8 cellular contexts compared by ENCODE assay signal in the genomic region with DNA sequence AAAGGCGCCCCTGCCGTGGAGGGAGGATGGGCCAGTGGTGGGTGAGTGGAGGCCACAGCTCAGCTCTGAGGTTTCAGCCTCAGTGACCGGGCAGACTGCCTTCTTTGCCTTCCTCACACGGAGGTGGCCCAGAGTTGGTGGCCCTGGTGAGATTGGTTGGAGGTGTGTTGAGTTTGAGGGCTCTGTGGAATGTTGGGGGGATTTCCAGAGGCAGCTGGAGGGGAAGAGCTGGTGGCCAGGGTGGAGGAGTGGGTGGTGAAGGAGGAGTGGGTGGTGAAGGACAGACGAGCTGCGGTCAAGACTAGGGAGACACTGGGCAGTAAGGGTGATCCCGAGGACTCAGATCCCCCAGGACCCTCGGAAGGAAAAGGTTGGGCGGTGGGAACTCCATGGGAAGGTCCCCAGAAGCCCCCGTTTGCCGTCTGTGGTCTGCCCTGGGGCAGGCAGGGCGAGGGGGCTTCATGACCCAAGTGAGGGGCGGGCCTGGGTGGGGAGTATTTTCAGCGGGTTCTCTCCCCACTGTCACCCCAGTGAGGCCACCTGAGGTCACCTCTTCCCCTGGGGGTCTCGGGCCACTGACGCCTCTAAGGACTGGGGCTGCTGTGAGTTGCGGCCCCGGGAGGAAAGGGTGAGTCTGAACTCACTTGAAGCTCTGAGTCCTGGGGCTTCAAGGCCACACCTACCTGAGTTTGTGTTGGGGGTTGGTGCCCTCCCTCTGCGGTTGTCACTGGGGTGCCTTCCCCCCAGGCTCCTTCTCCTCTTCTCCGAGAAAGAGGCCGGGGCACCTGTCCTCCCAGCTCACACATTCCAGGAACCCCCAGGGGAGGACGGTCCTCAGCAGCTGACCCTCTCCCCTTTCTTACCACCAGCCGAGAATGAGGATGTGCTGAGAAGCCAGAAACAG. TPM values are rescaled to one million over a fixed set of nuclear protein-coding genes. Genes with fewer than 3 reads are reported as not detected.
A peak's percentile ranks its signal among the peaks of the same experiment; 100 is the strongest.
DNase-seq lines count a peak whose midpoint lies in the region; ATAC-seq and TF ChIP-seq lines count a peak whose summit lies in the region.

No MANE protein-coding gene starts in this region.

- intact Hi-C loops in cardiac septum (cut with DNase I), result no loop called here

- no peak for ATAC-seq in GM21515 (IDR thresholded peaks at IDR 0.05; ENCODE audit: unreplicated experiment)
- no peak for ATAC-seq in HG02571 (IDR thresholded peaks at IDR 0.05; ENCODE audit: unreplicated experiment)

- no peak for TF ChIP-seq CTCF in GM20000 (IDR thresholded peaks at IDR 0.05; ENCODE audit: extremely low read depth, missing control alignments)

- no peak for TF ChIP-seq POLR2A in erythroblast (IDR thresholded peaks at IDR 0.05; ENCODE audit: low read length)

- DNase-seq in GM20000 (ENCODE audit: low spot score) (peak; percentile 81), cardiac septum (ENCODE audit: low spot score) (no peak), erythroblast (lab: John Stamatoyannopoulos, UW) (no peak)
- peak; percentile 81 for DNase-seq in activated CD4-positive, alpha-beta T cell treated with anti-CD3 and anti-CD28 coated beads for 48 hours
- peak; percentile 55 for DNase-seq in effector CD8-positive, alpha-beta T cell (lab: John Stamatoyannopoulos, UW)
- DNase-seq in stimulated activated CD8-positive, alpha-beta memory T cell treated with anti-CD3 and anti-CD28 coated beads, Interleukin-4, amount 100 ng/mL, for 48 hours, result peak; percentile 86

RNA-seq across cellular contexts. Expression of a gene that starts 22.7 kb away (rescaled TPM):
- total RNA-seq in cardiac septum, result 3.0 TPM

RNA-seq across cellular contexts. Expression of a gene that starts 40.1 kb away (rescaled TPM):
- 19.0 TPM for total RNA-seq in cardiac septum

Comparison
In these comparisons a context has a peak if more than half of its experiments do, and no peak if none do; other contexts are left out.
1. DNase-seq: peak in GM20000 (single experiment), activated CD4-positive, alpha-beta T cell treated with anti-CD3 and anti-CD28 coated beads for 48 hours (single experiment), effector CD8-positive, alpha-beta T cell (single experiment) and stimulated activated CD8-positive, alpha-beta memory T cell treated with anti-CD3 and anti-CD28 coated beads, Interleukin-4, amount 100 ng/mL, for 48 hours (single experiment); none in cardiac septum (single experiment) and erythroblast (0 of 2).